ENCODE assay signal across 28 cellular contexts in the genomic region with DNA sequence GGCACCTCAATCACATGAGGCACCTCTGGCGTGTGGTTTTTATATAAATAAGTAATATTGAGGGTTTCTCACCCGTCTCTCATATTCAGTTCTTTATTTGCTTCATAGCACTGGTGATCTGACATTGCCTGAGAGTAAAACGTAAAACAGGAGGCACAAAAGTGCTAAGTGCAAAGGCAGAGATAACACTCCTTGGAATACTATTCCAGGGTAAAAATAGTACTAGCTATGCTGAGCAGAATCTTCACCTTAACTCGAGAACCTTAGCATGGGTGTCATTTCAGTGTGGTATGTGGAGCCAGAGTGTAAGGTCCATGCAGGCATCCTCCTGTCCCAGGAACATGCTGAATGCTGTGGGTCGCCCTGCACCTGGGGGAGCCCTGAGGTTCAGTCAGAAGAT. TPM values are rescaled to one million over a fixed set of nuclear protein-coding genes. Genes with fewer than 3 reads are reported as not detected.
DNase-seq lines count a peak whose midpoint lies in the region; ATAC-seq, FAIRE-seq and TF ChIP-seq lines count a peak whose summit lies in the region.
"Had no signal": no experiment of that assay in that cellular context is flagged by ENCODE, and none has a peak within 500 bp of the region (broad histone marks: within the 10 kb centered on the region; RNA-seq: fewer than 3 reads in every experiment).

No MANE protein-coding gene starts in this region.

- peak overlapping the region; percentile 3 for H3K27ac Mint-ChIP-seq in activated CD4-positive, alpha-beta T cell treated with anti-CD3 and anti-CD28 coated beads, Interleukin-2, amount 10 ng/mL, durations not matched to agents 7 days and 5 days
- H3K27ac Mint-ChIP-seq: IgD-negative memory B cell had no signal

- H3K9ac ChIP-seq in HepG2 (ENCODE audit: insufficient read depth, low read depth, low read length) (no peak overlapping the region), mesenchymal stem cell (ENCODE audit: low read length) (no peak overlapping the region)
- H3K9ac ChIP-seq: KMS-11 had no signal

- H3K4me1 ChIP-seq in HepG2 (ENCODE audit: insufficient read depth, low read length), result no peaks in the 10 kb centered on the region
- H3K4me1 ChIP-seq in right lobe of liver, result no peaks in the 10 kb centered on the region
- no peaks in the 10 kb centered on the region for H3K4me1 ChIP-seq in mesenchymal stem cell (ENCODE audit: control insufficient read depth, insufficient read depth, low read depth, low read length)
- H3K4me1 ChIP-seq in gastroesophageal sphincter, result no peaks in the 10 kb centered on the region
- H3K4me1 ChIP-seq: BE2C had no signal

- H3K27me3 ChIP-seq in HepG2 (ENCODE audit: control insufficient read depth in 1 of 2, insufficient read depth in 2 of 2, low read length in 2 of 2) (no peaks in the 10 kb centered on the region), right lobe of liver (no peaks in the 10 kb centered on the region), mesenchymal stem cell (ENCODE audit: control insufficient read depth in 1 of 2, insufficient read depth in 1 of 2, low read length in 2 of 2) (no peaks in the 10 kb centered on the region), gastroesophageal sphincter (no peaks in the 10 kb centered on the region)
- H3K27me3 ChIP-seq: BE2C had no signal

- H3K79me1 ChIP-seq in mesenchymal stem cell (replicated peaks; ENCODE audit: low read length, poor library complexity, severe bottlenecking), result peaks cover 6% of the 10 kb centered on the region

- H3K18ac ChIP-seq in mesenchymal stem cell (ENCODE audit: low read depth in 1 of 2, low read length in 2 of 2), result no peak overlapping the region

- peak overlapping the region; percentile 12 for H4K8ac ChIP-seq in mesenchymal stem cell (ENCODE audit: low read length)

- H3K36me3 Mint-ChIP-seq in activated CD4-positive, alpha-beta T cell treated with anti-CD3 and anti-CD28 coated beads, Interleukin-2, amount 10 ng/mL, durations not matched to agents 7 days and 5 days (ENCODE audit: low read depth), result peaks cover 65% of the 10 kb centered on the region

- H2AFZ ChIP-seq in HepG2 (ENCODE audit: low read length) (no peak overlapping the region), mesenchymal stem cell (ENCODE audit: low read depth, low read length) (no peak overlapping the region)

- H3K4me3 ChIP-seq in HepG2 (replicated peaks in 1 of 3; ENCODE audit: insufficient read depth in 1 of 3, low read depth in 2 of 3, low read length in 3 of 3), result no peak overlapping the region
- no peak overlapping the region for H3K4me3 ChIP-seq in right lobe of liver
- H3K4me3 ChIP-seq in mesenchymal stem cell (ENCODE audit: insufficient read depth in 1 of 2, low read depth in 1 of 2, low read length in 2 of 2), result no peak overlapping the region
- no peak overlapping the region for H3K4me3 ChIP-seq in gastroesophageal sphincter

- no peak for DNase-seq in activated CD4-positive, alpha-beta T cell treated with anti-CD3 and anti-CD28 coated beads, Interleukin-2, amount 10 ng/mL, durations not matched to agents 7 days and 5 days
- no peak for DNase-seq in activated CD4-positive, alpha-beta T cell treated with anti-CD3 and anti-CD28 coated beads, Interleukin-2, amount 50 U/mL, for 48 hours
- no peak for DNase-seq in HepG2 (ENCODE audit: low spot score)
- no peak for DNase-seq in right lobe of liver
- DNase-seq in mesenchymal stem cell, result no peak
- DNase-seq in T-helper 2 cell, result no peak
- DNase-seq: 8988T; ACHN; BE2C; Calu3; CD8-positive, alpha-beta memory T cell; DMS79 treated with DMSO at 0.1 percent for 48 hours; GF-D8; NCI-H1048; NCI-H1417; NCI-H1694; NCI-H2029 treated with DMSO at 0.1 percent for 48 hours; NCI-H446 treated with DMSO at 0.1 percent for 48 hours; NCI-H526; RPMI8226; SHP77 treated with DMSO at 0.1 percent for 48 hours had no signal

- H3K4ac ChIP-seq in mesenchymal stem cell (ENCODE audit: low read depth in 1 of 2, low read length in 2 of 2), result no peak overlapping the region

- no peaks in the 10 kb centered on the region for H3K9me3 Mint-ChIP-seq in activated CD4-positive, alpha-beta T cell treated with anti-CD3 and anti-CD28 coated beads, Interleukin-2, amount 10 ng/mL, durations not matched to agents 7 days and 5 days
- H3K9me3 Mint-ChIP-seq: CD14-positive monocyte; CD8-positive, alpha-beta memory T cell; IgD-negative memory B cell had no signal

- peaks cover 6% of the 10 kb centered on the region; the same call in 1 of the 2 replicates for H4K20me1 ChIP-seq in HepG2 (ENCODE audit: insufficient read depth, low read length)

- TF ChIP-seq EP300 in HepG2 (IDR thresholded peaks at IDR 0.05; ENCODE audit: low read depth in 2 of 2, low read length in 2 of 2) (no peak), HepG2 (CRISPR knock-in tag; IDR thresholded peaks at IDR 0.05; ENCODE audit: borderline replicate concordance) (no peak), gastroesophageal sphincter (IDR thresholded peaks at IDR 0.05) (no peak)

- POLR2A ChIA-PET in activated CD4-positive, alpha-beta T cell treated with anti-CD3 and anti-CD28 coated beads, Interleukin-2, amount 10 ng/mL, durations not matched to agents 7 days and 5 days (lab: Charles Lee), result no interaction called here
- POLR2A ChIA-PET in HepG2 (lab: Yijun Ruan, JAX), result no interaction called here

- peaks cover 17% of the 10 kb centered on the region for H3K4me1 Mint-ChIP-seq in activated CD4-positive, alpha-beta T cell treated with anti-CD3 and anti-CD28 coated beads, Interleukin-2, amount 10 ng/mL, durations not matched to agents 7 days and 5 days

- H3K9me3 ChIP-seq in HepG2 (ENCODE audit: low read length) (no peaks in the 10 kb centered on the region), right lobe of liver (no peaks in the 10 kb centered on the region), mesenchymal stem cell (ENCODE audit: control insufficient read depth, low read length) (no peaks in the 10 kb centered on the region), gastroesophageal sphincter (no peaks in the 10 kb centered on the region)
- H3K9me3 ChIP-seq: BE2C had no signal

- WGBS in HepG2 (ENCODE audit: low lambda C conversion rate), result 76% methylated on average over 5 of the region's 5 CpGs
- WGBS in right lobe of liver (ENCODE audit: insufficient coverage, low coverage, low lambda C conversion rate, missing lambda C conversion rate), result 79% methylated on average over 4 of the region's 5 CpGs
- WGBS in mesenchymal stem cell, result 95% methylated on average over 4 of the region's 5 CpGs
- WGBS in gastroesophageal sphincter (ENCODE audit: low coverage in 1 of 2), 2 donors, result 50 to 85% methylated on average over 5 of the region's 5 CpGs

- no peak overlapping the region for H2BK15ac ChIP-seq in mesenchymal stem cell (ENCODE audit: low read depth, poor library complexity, severe bottlenecking)

- H2BK120ac ChIP-seq in mesenchymal stem cell (ENCODE audit: low read depth, low read length), result no peak overlapping the region

- CTCF ChIA-PET in activated CD4-positive, alpha-beta T cell treated with anti-CD3 and anti-CD28 coated beads, Interleukin-2, amount 10 ng/mL, durations not matched to agents 7 days and 5 days (lab: Charles Lee), result no interaction called here
- CTCF ChIA-PET in HepG2 (lab: Yijun Ruan, JAX; ENCODE audit: low intra/inter-chr PET ratio, low total read pairs), result no interaction called here

- H2AK5ac ChIP-seq in mesenchymal stem cell (ENCODE audit: low read length, severe bottlenecking), result no peak overlapping the region

- H3K36me3 ChIP-seq in HepG2 (replicated peaks in 1 of 2; ENCODE audit: control insufficient read depth in 1 of 2, insufficient read depth in 2 of 2, low read length in 2 of 2), result peaks cover 24 to 91% of the 10 kb centered on the region in 2 experiments
- peaks cover 0 to 74% (median 19%) of the 10 kb centered on the region in 4 donors for H3K36me3 ChIP-seq in right lobe of liver
- H3K36me3 ChIP-seq in mesenchymal stem cell (ENCODE audit: control insufficient read depth in 1 of 2, insufficient read depth in 2 of 2, low read depth in 1 of 2, low read length in 2 of 2), result peaks cover 13 to 79% of the 10 kb centered on the region in 2 experiments
- H3K36me3 ChIP-seq in gastroesophageal sphincter, result peaks cover 0 to 74% of the 10 kb centered on the region in 2 donors
- H3K36me3 ChIP-seq: BE2C had no signal

- H3K79me2 ChIP-seq in HepG2 (ENCODE audit: insufficient read depth, low read length), result peaks cover 52% of the 10 kb centered on the region

- TF ChIP-seq POLR2A in HepG2 (IDR thresholded peaks at IDR 0.05; ENCODE audit: insufficient read depth in 1 of 2, low read depth in 2 of 2, low read length in 2 of 2) (no peak), right lobe of liver (IDR thresholded peaks at IDR 0.05) (no peak), gastroesophageal sphincter (IDR thresholded peaks at IDR 0.05) (no peak)

- no peak overlapping the region for H3K23ac ChIP-seq in mesenchymal stem cell (ENCODE audit: low read length in 2 of 2)

- no peak overlapping the region for H3K4me3 Mint-ChIP-seq in activated CD4-positive, alpha-beta T cell treated with anti-CD3 and anti-CD28 coated beads, Interleukin-2, amount 10 ng/mL, durations not matched to agents 7 days and 5 days
- H3K4me3 Mint-ChIP-seq: CD14-positive monocyte; CD8-positive, alpha-beta memory T cell; IgD-negative memory B cell had no signal

- H3K27ac ChIP-seq in HepG2 (ENCODE audit: extremely low read length, insufficient read depth, low read length), result no peak overlapping the region
- no peak overlapping the region for H3K27ac ChIP-seq in right lobe of liver
- no peak overlapping the region for H3K27ac ChIP-seq in mesenchymal stem cell (ENCODE audit: low read length, poor library complexity, severe bottlenecking)
- H3K27ac ChIP-seq in gastroesophageal sphincter, result no peak overlapping the region
- H3K27ac ChIP-seq: KMS-11 had no signal

- H2BK5ac ChIP-seq in mesenchymal stem cell (ENCODE audit: low read depth, low read length, poor library complexity, severe bottlenecking), result no peak overlapping the region

- intact Hi-C loops in HepG2 (cut with micrococcal nuclease; ENCODE audit: unreplicated experiment), result no loop called here
- intact Hi-C loops in right lobe of liver (cut with DNase I), result no loop called here

- no TSS peak for BruUV-seq in HepG2 (replicated peaks; lab: Mats Ljungman, UMichigan)

- no peak for FAIRE-seq in HepG2 (lab: Jason Lieb, UNC)
- FAIRE-seq: GM19239, H1 had no signal

- H3K4me2 ChIP-seq in HepG2 (ENCODE audit: low read depth, low read length) (no peak overlapping the region), mesenchymal stem cell (ENCODE audit: low read length, poor library complexity, severe bottlenecking) (no peak overlapping the region)
- H3K4me2 ChIP-seq: KMS-11 had no signal

- TF ChIP-seq RAD21 in HepG2 (CRISPR knock-in tag; IDR thresholded peaks at IDR 0.05), result no peak

- H3K27me3 Mint-ChIP-seq in activated CD4-positive, alpha-beta T cell treated with anti-CD3 and anti-CD28 coated beads, Interleukin-2, amount 10 ng/mL, durations not matched to agents 7 days and 5 days, result no peaks in the 10 kb centered on the region
- H3K27me3 Mint-ChIP-seq: CD8-positive, alpha-beta memory T cell; IgD-negative memory B cell had no signal

- TF ChIP-seq CTCF in HepG2 (CRISPR knock-in tag; IDR thresholded peaks at IDR 0.05), result no peak
- no peak for TF ChIP-seq CTCF in right lobe of liver (IDR thresholded peaks at IDR 0.05)
- no peak for TF ChIP-seq CTCF in gastroesophageal sphincter (IDR thresholded peaks at IDR 0.05)

- H4K91ac ChIP-seq in mesenchymal stem cell (ENCODE audit: low read length), result no peak overlapping the region

- in situ Hi-C loops in HepG2 (cut with HindIII; ENCODE audit: extremely low pct_ligation_motif_present, low pct_unique_long_range_greater_than_20kb), result no loop called here

- no peak for ATAC-seq in HepG2
- ATAC-seq in right lobe of liver, result no peak
- no peak for ATAC-seq in gastroesophageal sphincter
- ATAC-seq: HCT116 had no signal

- no peak overlapping the region for H2BK12ac ChIP-seq in mesenchymal stem cell (ENCODE audit: low read length in 2 of 2)

- no peak overlapping the region for H3K14ac ChIP-seq in mesenchymal stem cell (ENCODE audit: low read length in 2 of 2)

RNA-seq across cellular contexts. Expression of gene ZCCHC2, which starts 26.9 kb away (rescaled TPM):
- total RNA-seq in activated CD4-positive, alpha-beta T cell treated with anti-CD3 and anti-CD28 coated beads, Interleukin-2, amount 10 ng/mL, durations not matched to agents 7 days and 5 days, result 10 to 100 TPM; 55.1 to 62.5 TPM
- total RNA-seq in HepG2 (2016; rRNA removed; fragmentation: Illumina TruSeq; extraction: Trizol), result 76.1 and 76.5 TPM in 2 replicates
- 177 and 189 TPM in 2 replicates for total RNA-seq in HepG2 (2016; cell fraction: cytosol; rRNA removed; fragmentation: Illumina TruSeq; extraction: Trizol; ENCODE audit: low read depth)
- total RNA-seq in HepG2 (2016; cell fraction: insoluble cytoplasmic fraction; rRNA removed; fragmentation: Illumina TruSeq; extraction: Trizol), result 71.7 and 74.4 TPM in 2 replicates
- total RNA-seq in HepG2 (2016; cell fraction: membrane; rRNA removed; fragmentation: Illumina TruSeq; extraction: Trizol), result 60.3 and 72.3 TPM in 2 replicates
- 106 and 120 TPM in 2 replicates for total RNA-seq in HepG2 (2016; cell fraction: nucleus; rRNA removed; fragmentation: Illumina TruSeq; extraction: Trizol)
- 52.2 and 62.5 TPM in 2 replicates for polyA plus RNA-seq in HepG2 (2011; rRNA removed)
- 39.3 and 44.4 TPM in 2 replicates for polyA plus RNA-seq in HepG2 (2011; cell fraction: cytosol; rRNA removed)
- 79.8 and 99.4 TPM in 2 replicates for polyA plus RNA-seq in HepG2 (2011; cell fraction: nucleus; rRNA removed)
- polyA plus RNA-seq in HepG2 (2012), result 25.6 and 27.8 TPM in 2 replicates
- polyA plus RNA-seq in HepG2 (2016; cell fraction: cytosol; fragmentation: Illumina TruSeq; extraction: Trizol; ENCODE audit: low read depth), result 4.7 and 5.0 TPM in 2 replicates
- 53.3 and 60.9 TPM in 2 replicates for polyA plus RNA-seq in HepG2 (2016; cell fraction: insoluble cytoplasmic fraction; fragmentation: Illumina TruSeq; extraction: Trizol; ENCODE audit: low read depth)
- polyA plus RNA-seq in HepG2 (2016; cell fraction: membrane; fragmentation: Illumina TruSeq; extraction: Trizol; ENCODE audit: low read depth), result 13.0 and 14.6 TPM in 2 replicates
- polyA plus RNA-seq in HepG2 (2016; cell fraction: nucleus; fragmentation: Illumina TruSeq; extraction: Trizol; ENCODE audit: insufficient read depth, low read depth), result 129 and 143 TPM in 2 replicates
- 58.0 and 138 TPM in 2 replicates for polyA minus RNA-seq in HepG2 (2011; rRNA and poly(A)+ RNA removed; ENCODE audit: low replicate concordance)
- 42.1 and 44.2 TPM in 2 replicates for polyA minus RNA-seq in HepG2 (2011; cell fraction: cytosol; rRNA and poly(A)+ RNA removed)
- 164 and 187 TPM in 2 replicates for polyA minus RNA-seq in HepG2 (2011; cell fraction: nucleus; rRNA and poly(A)+ RNA removed)
- total RNA-seq in right lobe of liver, result 10 to 100 TPM; 18.9 to 26.6 (median 23.5) TPM
- 4.7 TPM for polyA plus RNA-seq in mesenchymal stem cell (2013, experiment 1 of 2)
- 4.8 TPM for polyA plus RNA-seq in mesenchymal stem cell (2013, experiment 2 of 2)
- total RNA-seq in gastroesophageal sphincter, result 10 to 100 TPM; 16.8 to 30.8 (median 22.7) TPM
